In the genomic region with DNA sequence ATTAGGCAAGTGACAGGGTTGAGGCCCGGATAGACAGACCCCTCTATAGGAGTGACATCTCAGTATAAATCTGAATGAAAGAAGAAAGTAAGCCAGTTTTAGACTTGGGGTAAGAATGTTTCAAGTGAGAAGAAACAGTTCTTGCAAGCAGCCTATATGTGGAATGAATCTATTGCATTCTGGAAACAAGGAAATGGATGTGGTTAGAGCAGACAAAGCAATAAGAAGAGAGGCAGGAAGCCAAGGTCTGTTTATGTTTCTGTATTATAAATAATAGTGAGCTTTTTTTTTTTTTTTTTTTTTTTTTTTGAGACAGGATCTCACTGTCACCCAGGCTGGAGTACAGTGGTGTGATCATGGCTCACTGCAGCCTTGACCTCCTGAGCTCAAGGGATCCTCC, we compare ENCODE assay signal across 22 cellular contexts.
A peak's percentile ranks its signal among the peaks of the same experiment; 100 is the strongest.
DNase-seq lines count a peak whose midpoint lies in the region; ATAC-seq, FAIRE-seq and TF ChIP-seq lines count a peak whose summit lies in the region.
"Had no signal": no experiment of that assay in that cellular context is flagged by ENCODE, and none has a peak within 500 bp of the region (broad histone marks: within the 10 kb centered on the region; RNA-seq: fewer than 3 reads in every experiment).

No MANE protein-coding gene starts in this region.

- H3K27ac ChIP-seq in dorsolateral prefrontal cortex = peak overlapping the region in 50 of 59 donors; percentile 1 to 91 (median 66)
- H3K27ac ChIP-seq in small intestine (ENCODE audit: low read depth in 1 of 2, low read length in 1 of 2) = no peak overlapping the region
- H3K27ac ChIP-seq: gastrocnemius medialis, GM23248, right atrium auricular region, tibial artery had no signal

- peak overlapping the region; percentile 12 for H3K4me3 Mint-ChIP-seq in activated naive CD8-positive, alpha-beta T cell treated with anti-CD3 and anti-CD28 coated beads, Interleukin-2, amount 10 ng/mL, durations not matched to agents 7 days and 5 days
- no peak overlapping the region for H3K4me3 Mint-ChIP-seq in activated naive CD8-positive, alpha-beta T cell treated with anti-CD3 and anti-CD28 coated beads, Interleukin-2, amount 50 U/mL, for 24 hours
- H3K4me3 Mint-ChIP-seq: brain; stimulated activated memory B cell treated with anti-CD40 and anti-IgM and Interleukin-4, amounts not matched to agents 10 μg/mL and 1 μg/mL and 100 μg/mL, for 72 hours had no signal

- in situ Hi-C loops in SK-MEL-5 (cut with HindIII; ENCODE audit: low pct_unique_long_range_greater_than_20kb, low sequenced_read_pairs) = no loop called here

- ATAC-seq in activated naive CD8-positive, alpha-beta T cell treated with anti-CD3 and anti-CD28 coated beads, Interleukin-2, amount 10 ng/mL, durations not matched to agents 7 days and 5 days (ENCODE audit: low read depth) = peak; percentile 79
- no peak for ATAC-seq in activated naive CD8-positive, alpha-beta T cell treated with anti-CD3 and anti-CD28 coated beads, Interleukin-2, amount 50 U/mL, for 24 hours
- ATAC-seq in HG02759 (IDR thresholded peaks at IDR 0.05; ENCODE audit: unreplicated experiment) = no peak
- ATAC-seq: gastrocnemius medialis; Panc1; stimulated activated memory B cell treated with anti-CD40 and anti-IgM and Interleukin-4, amounts not matched to agents 10 μg/mL and 1 μg/mL and 100 μg/mL, for 72 hours had no signal

- no peak for DNase-seq in activated naive CD8-positive, alpha-beta T cell treated with anti-CD3 and anti-CD28 coated beads, Interleukin-2, amount 10 ng/mL, durations not matched to agents 7 days and 5 days
- DNase-seq in activated naive CD8-positive, alpha-beta T cell treated with anti-CD3 and anti-CD28 coated beads, Interleukin-2, amount 50 U/mL, for 24 hours = no peak
- peak; percentile 20 for DNase-seq in SK-MEL-5 (ENCODE audit: low read depth, low spot score)
- no peak for DNase-seq in dorsolateral prefrontal cortex
- DNase-seq in small intestine = no peak
- no peak for DNase-seq in NCI-H446 treated with DMSO at 0.1 percent for 48 hours (lab: John Stamatoyannopoulos, UW)
- no peak for DNase-seq in HCEC 1CT
- DNase-seq: activated CD4-positive, alpha-beta T cell treated with anti-CD3 and anti-CD28 coated beads, Interleukin-2, amount 50 U/mL, for 1 hour; activated naive CD4-positive, alpha-beta T cell treated with anti-CD3 and anti-CD28 coated beads, Interleukin-2, amount 50 U/mL, for 16 hours; cortex of kidney; gastrocnemius medialis; GM23248; IMR-90; NCI-H1105; stimulated activated CD4-positive, alpha-beta T cell treated with anti-CD3 and anti-CD28 coated beads, Interleukin-15, amount 100 ng/mL, for 24 hours; tibial artery had no signal

- TF ChIP-seq CTCF in dorsolateral prefrontal cortex (IDR thresholded peaks at IDR 0.05 in 54 of 56, conservative IDR thresholded peaks at IDR 0.05 in 2 of 56; ENCODE audit: low read depth in 1 of 56, partially characterized antibody in 56 of 56) = no peak

- H3K9me3 Mint-ChIP-seq in activated naive CD8-positive, alpha-beta T cell treated with anti-CD3 and anti-CD28 coated beads, Interleukin-2, amount 10 ng/mL, durations not matched to agents 7 days and 5 days = no peaks in the 10 kb centered on the region
- no peaks in the 10 kb centered on the region for H3K9me3 Mint-ChIP-seq in activated naive CD8-positive, alpha-beta T cell treated with anti-CD3 and anti-CD28 coated beads, Interleukin-2, amount 50 U/mL, for 24 hours
- H3K9me3 Mint-ChIP-seq: stimulated activated memory B cell treated with anti-CD40 and anti-IgM and Interleukin-4, amounts not matched to agents 10 μg/mL and 1 μg/mL and 100 μg/mL, for 72 hours had no signal

- peaks cover 22% of the 10 kb centered on the region for H3K4me1 Mint-ChIP-seq in activated naive CD8-positive, alpha-beta T cell treated with anti-CD3 and anti-CD28 coated beads, Interleukin-2, amount 10 ng/mL, durations not matched to agents 7 days and 5 days
- H3K4me1 Mint-ChIP-seq in activated naive CD8-positive, alpha-beta T cell treated with anti-CD3 and anti-CD28 coated beads, Interleukin-2, amount 50 U/mL, for 24 hours = peaks cover 21% of the 10 kb centered on the region
- H3K4me1 Mint-ChIP-seq: stimulated activated memory B cell treated with anti-CD40 and anti-IgM and Interleukin-4, amounts not matched to agents 10 μg/mL and 1 μg/mL and 100 μg/mL, for 72 hours had no signal

- no peaks in the 10 kb centered on the region for H3K4me1 ChIP-seq in small intestine (ENCODE audit: control insufficient read depth in 2 of 2, insufficient read depth in 1 of 2, low read depth in 1 of 2, low read length in 1 of 2)
- H3K4me1 ChIP-seq: gastrocnemius medialis had no signal

- no peaks in the 10 kb centered on the region for H3K36me3 ChIP-seq in small intestine (ENCODE audit: control insufficient read depth in 2 of 2, insufficient read depth in 2 of 2, low read length in 2 of 2)
- H3K36me3 ChIP-seq: gastrocnemius medialis, right atrium auricular region had no signal

- H3K27ac Mint-ChIP-seq in activated naive CD8-positive, alpha-beta T cell treated with anti-CD3 and anti-CD28 coated beads, Interleukin-2, amount 10 ng/mL, durations not matched to agents 7 days and 5 days = peak overlapping the region; percentile 43
- no peak overlapping the region for H3K27ac Mint-ChIP-seq in activated naive CD8-positive, alpha-beta T cell treated with anti-CD3 and anti-CD28 coated beads, Interleukin-2, amount 50 U/mL, for 24 hours
- H3K27ac Mint-ChIP-seq: brain; stimulated activated memory B cell treated with anti-CD40 and anti-IgM and Interleukin-4, amounts not matched to agents 10 μg/mL and 1 μg/mL and 100 μg/mL, for 72 hours had no signal

- H3K27me3 ChIP-seq in dorsolateral prefrontal cortex = no peaks in the 10 kb centered on the region
- H3K27me3 ChIP-seq in small intestine (ENCODE audit: control insufficient read depth in 2 of 2, insufficient read depth in 2 of 2, low read length in 2 of 2) = no peaks in the 10 kb centered on the region
- H3K27me3 ChIP-seq: gastrocnemius medialis, right atrium auricular region, tibial artery had no signal

- FAIRE-seq in small intestine (lab: Jason Lieb, UNC) = no peak
- FAIRE-seq: TTC549 had no signal

- H3K27me3 Mint-ChIP-seq in activated naive CD8-positive, alpha-beta T cell treated with anti-CD3 and anti-CD28 coated beads, Interleukin-2, amount 10 ng/mL, durations not matched to agents 7 days and 5 days = no peaks in the 10 kb centered on the region
- no peaks in the 10 kb centered on the region for H3K27me3 Mint-ChIP-seq in activated naive CD8-positive, alpha-beta T cell treated with anti-CD3 and anti-CD28 coated beads, Interleukin-2, amount 50 U/mL, for 24 hours
- H3K27me3 Mint-ChIP-seq: stimulated activated memory B cell treated with anti-CD40 and anti-IgM and Interleukin-4, amounts not matched to agents 10 μg/mL and 1 μg/mL and 100 μg/mL, for 72 hours had no signal

- no peaks in the 10 kb centered on the region for H3K9me3 ChIP-seq in small intestine (ENCODE audit: control insufficient read depth, low read depth)
- H3K9me3 ChIP-seq: gastrocnemius medialis, tibial artery had no signal

- H3K4me3 ChIP-seq in dorsolateral prefrontal cortex (no peak overlapping the region), small intestine (ENCODE audit: low read depth in 1 of 2, low read length in 2 of 2) (no peak overlapping the region)
- H3K4me3 ChIP-seq: gastrocnemius medialis, GM23248, right atrium auricular region, tibial artery had no signal

- no peaks in the 10 kb centered on the region for H3K36me3 Mint-ChIP-seq in activated naive CD8-positive, alpha-beta T cell treated with anti-CD3 and anti-CD28 coated beads, Interleukin-2, amount 10 ng/mL, durations not matched to agents 7 days and 5 days
- no peaks in the 10 kb centered on the region for H3K36me3 Mint-ChIP-seq in activated naive CD8-positive, alpha-beta T cell treated with anti-CD3 and anti-CD28 coated beads, Interleukin-2, amount 50 U/mL, for 24 hours (ENCODE audit: low read depth)
- H3K36me3 Mint-ChIP-seq: stimulated activated memory B cell treated with anti-CD40 and anti-IgM and Interleukin-4, amounts not matched to agents 10 μg/mL and 1 μg/mL and 100 μg/mL, for 72 hours had no signal

- intact Hi-C loops in dorsolateral prefrontal cortex (cut with DNase I) = loop anchor here in 1 of 2 donors (10.0 kb wide), 1 partner anchor 252 kb away; the partner anchor contains the start of gene UNC5C

- POLR2A ChIA-PET in activated naive CD8-positive, alpha-beta T cell treated with anti-CD3 and anti-CD28 coated beads, Interleukin-2, amount 10 ng/mL, durations not matched to agents 7 days and 5 days (lab: Charles Lee) = no interaction called here

- 49 to 60% (median 51%) methylated on average over 1 of the region's 1 CpG for WGBS in small intestine, 3 donors

Comparison
In these comparisons a context has a peak if more than half of its experiments do, and no peak if none do; other contexts are left out.
1. H3K27ac ChIP-seq: peak in dorsolateral prefrontal cortex (50 of 59); none in small intestine (0 of 2).